In the genomic region with DNA sequence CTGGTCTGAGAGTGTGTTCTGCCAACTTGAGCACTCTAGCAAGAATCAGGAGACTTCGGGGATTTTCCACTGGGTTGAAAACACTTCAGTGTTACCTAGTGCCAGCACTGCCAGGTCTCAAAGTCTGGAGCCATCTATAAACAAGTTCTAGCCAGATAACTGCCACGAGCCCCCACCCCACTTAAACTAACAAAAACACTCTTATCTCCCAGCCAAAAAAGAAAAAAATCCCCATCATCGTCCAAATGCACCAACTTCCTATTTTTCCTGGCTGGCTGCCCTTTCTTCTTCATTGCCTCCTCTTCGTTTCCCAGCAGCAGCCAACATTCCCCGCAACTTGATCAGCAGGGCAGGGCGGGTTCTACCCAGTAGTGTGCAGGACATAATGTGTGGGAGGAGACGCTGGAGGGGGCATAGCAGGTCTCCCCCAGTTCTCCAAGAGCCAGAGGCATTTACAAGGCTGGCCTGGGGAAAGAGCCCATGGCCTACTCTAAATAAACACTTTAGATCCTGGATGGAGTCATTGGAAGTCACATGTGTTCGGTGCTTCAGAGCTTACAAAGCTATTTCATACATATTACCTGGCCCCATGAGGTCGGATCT, we compare ENCODE assay signal across 11 cellular contexts. TPM values are rescaled to one million over a fixed set of nuclear protein-coding genes. Genes with fewer than 3 reads are reported as not detected.
DNase-seq lines count a peak whose midpoint lies in the region; ATAC-seq and TF ChIP-seq lines count a peak whose summit lies in the region.
"Had no signal": no experiment of that assay in that cellular context is flagged by ENCODE, and none has a peak within 500 bp of the region (broad histone marks: within the 10 kb centered on the region; RNA-seq: fewer than 3 reads in every experiment).

No MANE protein-coding gene starts in this region.

- TF ChIP-seq CTCF in cardiac fibroblast (IDR thresholded peaks at IDR 0.05; ENCODE audit: low read depth, low read length) (no peak), lung (IDR thresholded peaks at IDR 0.05; ENCODE audit: control extremely low read depth, extremely low read depth) (no peak), uterus (IDR thresholded peaks at IDR 0.05) (no peak)

- H3K27me3 ChIP-seq in lung (ENCODE audit: control insufficient read depth, insufficient read depth), result no peaks in the 10 kb centered on the region
- H3K27me3 ChIP-seq in uterus, result no peaks in the 10 kb centered on the region

- H3K27ac ChIP-seq in lung (ENCODE audit: low read depth in 1 of 2, low read length in 1 of 2) (no peak overlapping the region), uterus (peak overlapping the region; percentile 33 to 57)

- no peak overlapping the region for H3K4me3 ChIP-seq in cardiac fibroblast (replicated peaks in 1 of 2; ENCODE audit: low read depth in 2 of 2, low read length in 2 of 2)
- H3K4me3 ChIP-seq in lung, result no peak overlapping the region
- no peak overlapping the region for H3K4me3 ChIP-seq in uterus

- peak; percentile 76 to 93 for ATAC-seq in left cardiac atrium
- ATAC-seq in Right ventricle myocardium superior (ENCODE audit: poor library complexity), result no peak
- ATAC-seq in lung (ENCODE audit: insufficient read depth, low FRiP score), result peak; percentile 83
- no peak for ATAC-seq in GM18517 (IDR thresholded peaks at IDR 0.05; ENCODE audit: unreplicated experiment)
- ATAC-seq: activated CD8-positive, alpha-beta T cell treated with anti-CD3 and anti-CD28 coated beads, Interleukin-2, amount 10 ng/mL, durations not matched to agents 7 days and 5 days had no signal

- H3K4me1 ChIP-seq in lung (ENCODE audit: control insufficient read depth in 2 of 2, insufficient read depth in 2 of 2, low read length in 2 of 2) (peaks cover 0 to 6% of the 10 kb centered on the region in 2 donors), uterus (no peaks in the 10 kb centered on the region)

- no peaks in the 10 kb centered on the region for H3K36me3 ChIP-seq in lung (ENCODE audit: control insufficient read depth in 2 of 2, insufficient read depth in 2 of 2, low read length in 2 of 2)
- H3K36me3 ChIP-seq in uterus, result no peaks in the 10 kb centered on the region

- DNase-seq in left cardiac atrium (peak; percentile 73), Right ventricle myocardium superior (no peak), cardiac fibroblast (ENCODE audit: low read depth in 2 of 2) (peak; percentile 75 to 89), lung (ENCODE audit: low spot score) (no peak), uterus (peak; percentile 45 to 49), NCI-H446 treated with DMSO at 0.1 percent for 48 hours (lab: John Stamatoyannopoulos, UW) (no peak), hypothalamus (lab: John Stamatoyannopoulos, UW) (no peak)
- DNase-seq: activated CD8-positive, alpha-beta T cell treated with anti-CD3 and anti-CD28 coated beads, Interleukin-2, amount 10 ng/mL, durations not matched to agents 7 days and 5 days; activated naive CD8-positive, alpha-beta T cell treated with anti-CD3 and anti-CD28 coated beads, Interleukin-2, amount 10 ng/mL, durations not matched to agents 7 days and 5 days; stimulated activated naive CD4-positive, alpha-beta T cell had no signal

- intact Hi-C loops in left cardiac atrium (cut with DNase I) (no loop called here), Right ventricle myocardium superior (cut with DNase I) (no loop called here), uterus (cut with DNase I; ENCODE audit: low total_unique reads) (no loop called here)

- TF ChIP-seq POLR2A in uterus (IDR thresholded peaks at IDR 0.05), result no peak

- 33 to 54% methylated on average over 9 of the region's 9 CpGs for WGBS in lung, 2 donors

- H3K9me3 ChIP-seq in lung (ENCODE audit: control insufficient read depth in 2 of 2, insufficient read depth in 1 of 2, low read length in 1 of 2), result no peaks in the 10 kb centered on the region
- no peaks in the 10 kb centered on the region for H3K9me3 ChIP-seq in uterus

RNA-seq across cellular contexts. Expression of gene C2CD4B, which starts 29.5 kb away (rescaled TPM):
- total RNA-seq in left cardiac atrium (1 to 10 TPM; 3.1 to 4.1 TPM), Right ventricle myocardium superior (1.5 TPM), lung (10 to 100 TPM in 1 of 2 donors, 1 to 10 TPM in 1; 7.2 to 12.6 TPM), uterus (1 to 10 TPM in 2 of 4 donors, not detected in 2; 1.2 to 4.7 TPM)
- 1 to 10 TPM; 3.4 to 8.1 TPM for polyA plus RNA-seq in lung
- total RNA-seq: activated CD8-positive, alpha-beta T cell treated with anti-CD3 and anti-CD28 coated beads, Interleukin-2, amount 10 ng/mL, durations not matched to agents 7 days and 5 days; activated naive CD8-positive, alpha-beta T cell treated with anti-CD3 and anti-CD28 coated beads, Interleukin-2, amount 10 ng/mL, durations not matched to agents 7 days and 5 days had no signal

Comparison
In these comparisons a context has a peak if more than half of its experiments do, and no peak if none do; other contexts are left out.
1. ATAC-seq: peak in left cardiac atrium (2 of 2) and lung (single experiment); none in Right ventricle myocardium superior (single experiment) and GM18517 (single experiment).
2. DNase-seq: peak in left cardiac atrium (single experiment), cardiac fibroblast (2 of 2) and uterus (2 of 2); none in Right ventricle myocardium superior (single experiment), lung (single experiment), NCI-H446 treated with DMSO at 0.1 percent for 48 hours (single experiment) and hypothalamus (0 of 51).
3. H3K27ac ChIP-seq: peak in uterus (2 of 2); none in lung (0 of 2).